Comparison of ENCODE assay signal across 18 cellular contexts in genomic region chr6:38162493-38163185, GRCh38.
"Had no signal": no experiment of that assay in that cellular context is flagged by ENCODE, and none has a peak within 500 bp of the region (broad histone marks: within the 10 kb centered on the region; RNA-seq: fewer than 3 reads in every experiment).

No MANE protein-coding gene starts in this region.

- ATAC-seq: effector memory CD8-positive, alpha-beta T cell; gastrocnemius medialis; natural killer cell treated with Interleukin-12 subunit alpha and Interleukin-12 subunit beta and Interleukin-15 and Interleukin-18, amount 100 ng/mL, for 72 hours; sciatic nerve had no signal

- H3K9me3 Mint-ChIP-seq: natural killer cell treated with Interleukin-12 subunit alpha and Interleukin-12 subunit beta and Interleukin-15 and Interleukin-18, amount 100 ng/mL, for 72 hours had no signal

- H3K4me3 ChIP-seq: esophagus muscularis mucosa, gastrocnemius medialis, neural progenitor cell, pancreas, prostate gland, spleen, uterus had no signal

- H3K4me2 ChIP-seq: neural progenitor cell had no signal

- H3K9ac ChIP-seq: neural progenitor cell had no signal

- H3K9me3 ChIP-seq: esophagus muscularis mucosa, gastrocnemius medialis, pancreas, prostate gland, spleen, uterus had no signal

- H3K4me3 Mint-ChIP-seq: effector memory CD8-positive, alpha-beta T cell; natural killer cell treated with Interleukin-12 subunit alpha and Interleukin-12 subunit beta and Interleukin-15 and Interleukin-18, amount 100 ng/mL, for 72 hours; neural progenitor cell; type B pancreatic cell had no signal

- DNase-seq: effector memory CD8-positive, alpha-beta T cell; gastrocnemius medialis; islet precursor cell; occipital lobe; pancreas; spleen; stimulated activated CD4-positive, alpha-beta T cell treated with anti-CD3 and anti-CD28 coated beads, Interleukin-15, amount 100 ng/mL, for 24 hours; stimulated activated CD4-positive, alpha-beta T cell treated with anti-CD3 and anti-CD28 coated beads, Interleukin-1b, Interleukin-23, amount 100 ng/mL, for 48 hours; stimulated activated CD4-positive, alpha-beta T cell treated with anti-CD3 and anti-CD28 coated beads, Interleukin-4, amount 100 ng/mL, for 24 hours; stimulated activated naive CD4-positive, alpha-beta T cell; uterus had no signal

- H3K27me3 Mint-ChIP-seq: effector memory CD8-positive, alpha-beta T cell; natural killer cell treated with Interleukin-12 subunit alpha and Interleukin-12 subunit beta and Interleukin-15 and Interleukin-18, amount 100 ng/mL, for 72 hours; type B pancreatic cell had no signal

- FAIRE-seq: pancreas had no signal

- H3K4me1 ChIP-seq: prostate gland, uterus had no signal

- H3K27ac ChIP-seq: epithelial cell of prostate, esophagus muscularis mucosa, gastrocnemius medialis, neural progenitor cell, pancreas, prostate gland, spleen, uterus had no signal

- H3K36me3 Mint-ChIP-seq: natural killer cell treated with Interleukin-12 subunit alpha and Interleukin-12 subunit beta and Interleukin-15 and Interleukin-18, amount 100 ng/mL, for 72 hours had no signal

- H3K27me3 ChIP-seq: esophagus muscularis mucosa, gastrocnemius medialis, neural progenitor cell, pancreas, spleen, uterus had no signal

- H2AFZ ChIP-seq: neural progenitor cell had no signal

- H3K36me3 ChIP-seq: gastrocnemius medialis, neural progenitor cell, pancreas, prostate gland, uterus had no signal

- H3K27ac Mint-ChIP-seq: neural progenitor cell, type B pancreatic cell had no signal
